Comparison of ENCODE assay signal across 21 cellular contexts in the genomic region with DNA sequence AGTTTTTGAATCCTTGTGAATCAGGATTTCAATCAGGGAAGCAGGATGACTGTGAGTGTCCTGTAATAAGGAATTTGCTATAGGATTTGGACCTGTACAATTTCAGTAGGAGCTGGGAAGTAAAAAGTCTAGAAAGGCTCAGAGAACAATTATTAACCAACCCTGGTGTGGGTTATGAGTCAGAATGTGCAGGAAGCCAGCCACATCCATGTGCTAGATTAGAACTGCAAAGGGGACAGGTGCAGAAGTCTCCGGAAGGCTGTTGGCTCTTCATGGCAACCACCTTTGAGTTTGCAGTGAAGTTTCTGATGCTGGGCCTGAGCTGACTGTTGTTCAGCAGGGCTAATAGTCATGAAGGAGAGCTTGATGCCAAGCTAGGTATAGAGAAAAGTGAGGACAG.
DNase-seq lines count a peak whose midpoint lies in the region; ATAC-seq and TF ChIP-seq lines count a peak whose summit lies in the region.
"Had no signal": no experiment of that assay in that cellular context is flagged by ENCODE, and none has a peak within 500 bp of the region (broad histone marks: within the 10 kb centered on the region; RNA-seq: fewer than 3 reads in every experiment).

No MANE protein-coding gene starts in this region.

- intact Hi-C loops in mammary epithelial cell (cut with micrococcal nuclease) = no loop called here

- H3K9me3 ChIP-seq in mammary epithelial cell (replicated peaks; ENCODE audit: insufficient read depth, low read length) = no peaks in the 10 kb centered on the region

- dilution Hi-C loops in mammary epithelial cell (cut with HindIII; ENCODE audit: low sequenced_read_pairs) = no loop called here

- no peaks in the 10 kb centered on the region for H3K27me3 ChIP-seq in mammary epithelial cell (ENCODE audit: insufficient read depth, low read length)
- H3K27me3 ChIP-seq: gastroesophageal sphincter had no signal

- no peaks in the 10 kb centered on the region for H3K79me2 ChIP-seq in mammary epithelial cell (ENCODE audit: insufficient read depth, low read length)

- no peak overlapping the region for H3K27ac ChIP-seq in mammary epithelial cell (ENCODE audit: insufficient read depth, low read depth, low read length)
- H3K27ac ChIP-seq: gastroesophageal sphincter had no signal

- no peak overlapping the region for H3K4me3 ChIP-seq in mammary epithelial cell (replicated peaks in 1 of 3; ENCODE audit: insufficient read depth in 1 of 3, low read depth in 2 of 3, low read length in 3 of 3)
- H3K4me3 ChIP-seq: gastroesophageal sphincter had no signal

- H3K4me1 ChIP-seq in mammary epithelial cell (ENCODE audit: insufficient read depth, low read length) = peaks cover 34% of the 10 kb centered on the region
- H3K4me1 ChIP-seq: gastroesophageal sphincter had no signal

- TF ChIP-seq CTCF in mammary epithelial cell (conservative IDR thresholded peaks at IDR 0.05 in 1 of 2, IDR thresholded peaks at IDR 0.05 in 1 of 2; ENCODE audit: extremely low read depth in 1 of 2, insufficient read depth in 1 of 2, low read depth in 1 of 2, low read length in 2 of 2) = no peak

- WGBS in mammary epithelial cell (ENCODE audit: low coverage, missing lambda C conversion rate) = 100% methylated on average over 1 of the region's 1 CpG

- ATAC-seq in HG03354 (IDR thresholded peaks at IDR 0.05; ENCODE audit: poor library complexity, severe bottlenecking, unreplicated experiment) = peak; percentile 89
- ATAC-seq in left lobe of liver = peak; percentile 83
- ATAC-seq: activated CD4-positive, alpha-beta T cell treated with anti-CD3 and anti-CD28 coated beads for 36 hours; gastroesophageal sphincter; HCT116; stimulated activated naive B cell treated with anti-CD40 and anti-IgM and Interleukin-4, amounts not matched to agents 10 μg/mL and 1 μg/mL and 100 μg/mL, for 72 hours had no signal

- no peak overlapping the region for H3K4me2 ChIP-seq in mammary epithelial cell (ENCODE audit: insufficient read depth, low read depth, low read length)

- CTCF ChIA-PET in mammary epithelial cell (lab: Charles Lee; ENCODE audit: low non-redundant PET) = no interaction called here

- DNase-seq in EH (ENCODE audit: low read depth) = peak; percentile 6
- peak; percentile 46 for DNase-seq in mammary epithelial cell
- DNase-seq in left lobe of liver (ENCODE audit: low spot score) = no peak
- DNase-seq in AG08395 (ENCODE audit: low spot score) = no peak
- no peak for DNase-seq in NCI-H82 (lab: John Stamatoyannopoulos, UW)
- DNase-seq in SKM-1 treated with dmso at 0.1 percent for 144 hours (lab: John Stamatoyannopoulos, UW; ENCODE audit: unreplicated experiment) = no peak
- no peak for DNase-seq in NCI-H510A (lab: John Stamatoyannopoulos, UW)
- DNase-seq: activated CD4-positive, alpha-beta T cell treated with anti-CD3 and anti-CD28 coated beads for 36 hours; activated T-cell treated with anti-CD3 and anti-CD28 coated beads, Interleukin-2, amount 50 U/mL, for 1 hour; amniotic stem cell; DMS153; islet precursor cell; naive B cell; NCI-H524; retina; stimulated activated CD4-positive, alpha-beta T cell treated with anti-CD3 and anti-CD28 coated beads, Interleukin-4, amount 100 ng/mL, for 24 hours; stimulated activated naive B cell treated with anti-CD40 and anti-IgM and Interleukin-4, amounts not matched to agents 10 μg/mL and 1 μg/mL and 100 μg/mL, for 72 hours; T-helper 2 cell had no signal

- H3K9ac ChIP-seq in mammary epithelial cell (ENCODE audit: insufficient read depth, low read length) = no peak overlapping the region

- no peaks in the 10 kb centered on the region for H4K20me1 ChIP-seq in mammary epithelial cell (ENCODE audit: insufficient read depth, low read length)

- no TSS peak for BruUV-seq in mammary epithelial cell (replicated peaks; lab: Mats Ljungman, UMichigan)

- H3K36me3 ChIP-seq in mammary epithelial cell (ENCODE audit: insufficient read depth, low read length) = no peaks in the 10 kb centered on the region
- H3K36me3 ChIP-seq: gastroesophageal sphincter had no signal

- in situ Hi-C loops in mammary epithelial cell (cut with MboI; ENCODE audit: low sequenced_read_pairs in 2 of 2) = no loop called here

- no peak overlapping the region for H2AFZ ChIP-seq in mammary epithelial cell (ENCODE audit: low read depth, low read length)

Comparison
In these comparisons a context has a peak if more than half of its experiments do, and no peak if none do; other contexts are left out.
1. DNase-seq: peak in EH (single experiment) and mammary epithelial cell (single experiment); none in left lobe of liver (single experiment), AG08395 (single experiment), NCI-H82 (single experiment), SKM-1 treated with dmso at 0.1 percent for 144 hours (single experiment) and NCI-H510A (single experiment).